ENCODE assay signal across 1 cellular context in the genomic region with DNA sequence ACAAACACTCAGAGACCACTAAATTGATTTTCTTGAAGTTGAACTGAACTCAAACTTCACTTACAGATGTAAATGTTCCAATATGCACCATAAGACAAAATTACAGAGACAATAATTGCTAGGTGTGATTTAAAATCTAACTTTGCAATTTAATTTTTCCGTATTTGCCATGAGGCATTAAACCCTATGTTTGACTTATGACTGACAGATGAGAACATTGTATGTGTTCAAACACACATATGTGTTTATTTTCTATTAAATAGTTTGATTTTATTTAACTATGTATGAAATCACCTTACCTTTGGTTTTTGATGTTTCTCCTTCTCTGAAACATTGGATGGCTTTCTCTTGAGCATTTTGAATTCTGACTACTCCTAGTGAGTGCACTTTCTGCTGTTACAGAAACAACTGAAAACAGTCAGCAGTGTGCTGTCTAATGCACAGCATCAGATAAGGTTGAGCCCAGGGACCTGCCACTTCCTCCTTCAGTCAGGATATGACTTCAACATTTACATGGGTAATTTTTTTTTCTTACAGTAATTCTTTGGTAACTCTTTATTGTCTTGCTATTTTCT.
TF ChIP-seq lines count a peak whose summit lies in the region.

A gene (minus strand): TSS at position 410 of the 575 bp plus-strand sequence. CDS start 54 bp downstream, at position 356.

TF ChIP-seq in K562, 482 proteins besides CTCF, POLR2A, EP300 and RAD21 (continued from another document and continues in another):
- TF ChIP-seq, protein P1, sequence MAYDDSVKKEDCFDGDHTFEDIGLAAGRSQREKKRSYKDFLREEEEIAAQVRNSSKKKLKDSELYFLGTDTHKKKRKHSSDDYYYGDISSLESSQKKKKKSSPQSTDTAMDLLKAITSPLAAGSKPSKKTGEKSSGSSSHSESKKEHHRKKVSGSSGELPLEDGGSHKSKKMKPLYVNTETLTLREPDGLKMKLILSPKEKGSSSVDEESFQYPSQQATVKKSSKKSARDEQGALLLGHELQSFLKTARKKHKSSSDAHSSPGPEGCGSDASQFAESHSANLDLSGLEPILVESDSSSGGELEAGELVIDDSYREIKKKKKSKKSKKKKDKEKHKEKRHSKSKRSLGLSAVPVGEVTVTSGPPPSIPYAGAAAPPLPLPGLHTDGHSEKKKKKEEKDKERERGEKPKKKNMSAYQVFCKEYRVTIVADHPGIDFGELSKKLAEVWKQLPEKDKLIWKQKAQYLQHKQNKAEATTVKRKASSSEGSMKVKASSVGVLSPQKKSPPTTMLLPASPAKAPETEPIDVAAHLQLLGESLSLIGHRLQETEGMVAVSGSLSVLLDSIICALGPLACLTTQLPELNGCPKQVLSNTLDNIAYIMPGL (CRISPR knock-in tag; IDR thresholded peaks at IDR 0.05) = no peak
- TF ChIP-seq EP400 (IDR thresholded peaks at IDR 0.05) = peak; percentile 74
- no peak for TF ChIP-seq ZNF507 (tag; conservative IDR thresholded peaks at IDR 0.05)
- peak; percentile 76 for TF ChIP-seq FOXM1 (IDR thresholded peaks at IDR 0.05; ENCODE audit: low read depth)
- TF ChIP-seq FOXM1 (CRISPR knock-in tag; IDR thresholded peaks at IDR 0.05; ENCODE audit: low read depth) = no peak
- TF ChIP-seq JUN (IDR thresholded peaks at IDR 0.05; ENCODE audit: borderline replicate concordance, low read depth, low read length) = peak; percentile 69; the same call in 1 of the 2 replicates
- TF ChIP-seq JUN (CRISPR knock-in tag; IDR thresholded peaks at IDR 0.05; ENCODE audit: borderline replicate concordance) = no peak
- TF ChIP-seq, protein P2, sequence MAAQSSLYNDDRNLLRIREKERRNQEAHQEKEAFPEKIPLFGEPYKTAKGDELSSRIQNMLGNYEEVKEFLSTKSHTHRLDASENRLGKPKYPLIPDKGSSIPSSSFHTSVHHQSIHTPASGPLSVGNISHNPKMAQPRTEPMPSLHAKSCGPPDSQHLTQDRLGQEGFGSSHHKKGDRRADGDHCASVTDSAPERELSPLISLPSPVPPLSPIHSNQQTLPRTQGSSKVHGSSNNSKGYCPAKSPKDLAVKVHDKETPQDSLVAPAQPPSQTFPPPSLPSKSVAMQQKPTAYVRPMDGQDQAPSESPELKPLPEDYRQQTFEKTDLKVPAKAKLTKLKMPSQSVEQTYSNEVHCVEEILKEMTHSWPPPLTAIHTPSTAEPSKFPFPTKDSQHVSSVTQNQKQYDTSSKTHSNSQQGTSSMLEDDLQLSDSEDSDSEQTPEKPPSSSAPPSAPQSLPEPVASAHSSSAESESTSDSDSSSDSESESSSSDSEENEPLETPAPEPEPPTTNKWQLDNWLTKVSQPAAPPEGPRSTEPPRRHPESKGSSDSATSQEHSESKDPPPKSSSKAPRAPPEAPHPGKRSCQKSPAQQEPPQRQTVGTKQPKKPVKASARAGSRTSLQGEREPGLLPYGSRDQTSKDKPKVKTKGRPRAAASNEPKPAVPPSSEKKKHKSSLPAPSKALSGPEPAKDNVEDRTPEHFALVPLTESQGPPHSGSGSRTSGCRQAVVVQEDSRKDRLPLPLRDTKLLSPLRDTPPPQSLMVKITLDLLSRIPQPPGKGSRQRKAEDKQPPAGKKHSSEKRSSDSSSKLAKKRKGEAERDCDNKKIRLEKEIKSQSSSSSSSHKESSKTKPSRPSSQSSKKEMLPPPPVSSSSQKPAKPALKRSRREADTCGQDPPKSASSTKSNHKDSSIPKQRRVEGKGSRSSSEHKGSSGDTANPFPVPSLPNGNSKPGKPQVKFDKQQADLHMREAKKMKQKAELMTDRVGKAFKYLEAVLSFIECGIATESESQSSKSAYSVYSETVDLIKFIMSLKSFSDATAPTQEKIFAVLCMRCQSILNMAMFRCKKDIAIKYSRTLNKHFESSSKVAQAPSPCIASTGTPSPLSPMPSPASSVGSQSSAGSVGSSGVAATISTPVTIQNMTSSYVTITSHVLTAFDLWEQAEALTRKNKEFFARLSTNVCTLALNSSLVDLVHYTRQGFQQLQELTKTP (IDR thresholded peaks at IDR 0.05; ENCODE audit: low read depth in 1 of 2, partially characterized antibody in 2 of 2) = peak; percentile 84 to 95
- TF ChIP-seq MCM3 (IDR thresholded peaks at IDR 0.05) = no peak
- TF ChIP-seq GATAD2B (IDR thresholded peaks at IDR 0.05; ENCODE audit: borderline replicate concordance) = peak; percentile 64; the same call in 1 of the 2 replicates
- TF ChIP-seq POLR2B (IDR thresholded peaks at IDR 0.05; ENCODE audit: low read depth, partially characterized antibody) = peak; percentile 94
- TF ChIP-seq TAF7 (tag; IDR thresholded peaks at IDR 0.05) = peak; percentile 88
- TF ChIP-seq TBL1XR1 (IDR thresholded peaks at IDR 0.05; ENCODE audit: low read length in 2 of 2) = peak in 1 of 2 experiments; percentile 61; a peak in 1 of 4 replicates
- TF ChIP-seq MEIS2 (IDR thresholded peaks at IDR 0.05; ENCODE audit: partially characterized antibody) = peak; percentile 59
- TF ChIP-seq FOXA1 (IDR thresholded peaks at IDR 0.05; ENCODE audit: borderline replicate concordance) = no peak
- peak; percentile 43; the same call in 1 of the 2 replicates for TF ChIP-seq POLR2G (IDR thresholded peaks at IDR 0.05; ENCODE audit: low read depth, low read length)
- TF ChIP-seq, protein P3, sequence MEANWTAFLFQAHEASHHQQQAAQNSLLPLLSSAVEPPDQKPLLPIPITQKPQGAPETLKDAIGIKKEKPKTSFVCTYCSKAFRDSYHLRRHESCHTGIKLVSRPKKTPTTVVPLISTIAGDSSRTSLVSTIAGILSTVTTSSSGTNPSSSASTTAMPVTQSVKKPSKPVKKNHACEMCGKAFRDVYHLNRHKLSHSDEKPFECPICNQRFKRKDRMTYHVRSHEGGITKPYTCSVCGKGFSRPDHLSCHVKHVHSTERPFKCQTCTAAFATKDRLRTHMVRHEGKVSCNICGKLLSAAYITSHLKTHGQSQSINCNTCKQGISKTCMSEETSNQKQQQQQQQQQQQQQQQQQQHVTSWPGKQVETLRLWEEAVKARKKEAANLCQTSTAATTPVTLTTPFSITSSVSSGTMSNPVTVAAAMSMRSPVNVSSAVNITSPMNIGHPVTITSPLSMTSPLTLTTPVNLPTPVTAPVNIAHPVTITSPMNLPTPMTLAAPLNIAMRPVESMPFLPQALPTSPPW (CRISPR knock-in tag; IDR thresholded peaks at IDR 0.05) = peak; percentile 12; the same call in 1 of the 2 replicates
- peak; percentile 72; the same call in 1 of the 2 replicates for TF ChIP-seq ZBED1 (IDR thresholded peaks at IDR 0.05)
- TF ChIP-seq, protein P4, sequence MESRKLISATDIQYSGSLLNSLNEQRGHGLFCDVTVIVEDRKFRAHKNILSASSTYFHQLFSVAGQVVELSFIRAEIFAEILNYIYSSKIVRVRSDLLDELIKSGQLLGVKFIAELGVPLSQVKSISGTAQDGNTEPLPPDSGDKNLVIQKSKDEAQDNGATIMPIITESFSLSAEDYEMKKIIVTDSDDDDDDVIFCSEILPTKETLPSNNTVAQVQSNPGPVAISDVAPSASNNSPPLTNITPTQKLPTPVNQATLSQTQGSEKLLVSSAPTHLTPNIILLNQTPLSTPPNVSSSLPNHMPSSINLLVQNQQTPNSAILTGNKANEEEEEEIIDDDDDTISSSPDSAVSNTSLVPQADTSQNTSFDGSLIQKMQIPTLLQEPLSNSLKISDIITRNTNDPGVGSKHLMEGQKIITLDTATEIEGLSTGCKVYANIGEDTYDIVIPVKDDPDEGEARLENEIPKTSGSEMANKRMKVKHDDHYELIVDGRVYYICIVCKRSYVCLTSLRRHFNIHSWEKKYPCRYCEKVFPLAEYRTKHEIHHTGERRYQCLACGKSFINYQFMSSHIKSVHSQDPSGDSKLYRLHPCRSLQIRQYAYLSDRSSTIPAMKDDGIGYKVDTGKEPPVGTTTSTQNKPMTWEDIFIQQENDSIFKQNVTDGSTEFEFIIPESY (CRISPR knock-in tag; IDR thresholded peaks at IDR 0.05) = 0 out of 2 replicates have a peak, but pooled peaks have one; percentile 11
- peak; percentile 99 for TF ChIP-seq SPI1 (IDR thresholded peaks at IDR 0.05; ENCODE audit: borderline replicate concordance, low read depth, low read length)
- TF ChIP-seq POLR2AphosphoS2 (IDR thresholded peaks at IDR 0.05; ENCODE audit: low read length) = peak; percentile 79; the same call in 1 of the 2 replicates
- TF ChIP-seq ZNF174 (CRISPR knock-in tag; IDR thresholded peaks at IDR 0.05) = no peak
- TF ChIP-seq SIN3A (IDR thresholded peaks at IDR 0.05; ENCODE audit: borderline replicate concordance in 2 of 2, control insufficient read depth in 1 of 2, low read depth in 2 of 2, low read length in 2 of 2) = peak; percentile 44 to 68; a peak in 2 of 4 replicates
- TF ChIP-seq PHTF2 (CRISPR knock-in tag; IDR thresholded peaks at IDR 0.05) = peak; percentile 77; the same call in 1 of the 2 replicates
- TF ChIP-seq, protein P5, sequence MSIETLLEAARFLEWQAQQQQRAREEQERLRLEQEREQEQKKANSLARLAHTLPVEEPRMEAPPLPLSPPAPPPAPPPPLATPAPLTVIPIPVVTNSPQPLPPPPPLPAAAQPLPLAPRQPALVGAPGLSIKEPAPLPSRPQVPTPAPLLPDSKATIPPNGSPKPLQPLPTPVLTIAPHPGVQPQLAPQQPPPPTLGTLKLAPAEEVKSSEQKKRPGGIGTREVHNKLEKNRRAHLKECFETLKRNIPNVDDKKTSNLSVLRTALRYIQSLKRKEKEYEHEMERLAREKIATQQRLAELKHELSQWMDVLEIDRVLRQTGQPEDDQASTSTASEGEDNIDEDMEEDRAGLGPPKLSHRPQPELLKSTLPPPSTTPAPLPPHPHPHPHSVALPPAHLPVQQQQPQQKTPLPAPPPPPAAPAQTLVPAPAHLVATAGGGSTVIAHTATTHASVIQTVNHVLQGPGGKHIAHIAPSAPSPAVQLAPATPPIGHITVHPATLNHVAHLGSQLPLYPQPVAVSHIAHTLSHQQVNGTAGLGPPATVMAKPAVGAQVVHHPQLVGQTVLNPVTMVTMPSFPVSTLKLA (conservative IDR thresholded peaks at IDR 0.05) = peak in 1 of 2 experiments; percentile 81; a peak in 3 of 4 replicates
- no peak for TF ChIP-seq KLF6 (CRISPR knock-in tag; IDR thresholded peaks at IDR 0.05; ENCODE audit: borderline replicate concordance)
- TF ChIP-seq, protein P6, sequence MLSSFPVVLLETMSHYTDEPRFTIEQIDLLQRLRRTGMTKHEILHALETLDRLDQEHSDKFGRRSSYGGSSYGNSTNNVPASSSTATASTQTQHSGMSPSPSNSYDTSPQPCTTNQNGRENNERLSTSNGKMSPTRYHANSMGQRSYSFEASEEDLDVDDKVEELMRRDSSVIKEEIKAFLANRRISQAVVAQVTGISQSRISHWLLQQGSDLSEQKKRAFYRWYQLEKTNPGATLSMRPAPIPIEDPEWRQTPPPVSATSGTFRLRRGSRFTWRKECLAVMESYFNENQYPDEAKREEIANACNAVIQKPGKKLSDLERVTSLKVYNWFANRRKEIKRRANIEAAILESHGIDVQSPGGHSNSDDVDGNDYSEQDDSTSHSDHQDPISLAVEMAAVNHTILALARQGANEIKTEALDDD (IDR thresholded peaks at IDR 0.05) = peak; percentile 68; the same call in 1 of the 2 replicates
- TF ChIP-seq, protein P7, sequence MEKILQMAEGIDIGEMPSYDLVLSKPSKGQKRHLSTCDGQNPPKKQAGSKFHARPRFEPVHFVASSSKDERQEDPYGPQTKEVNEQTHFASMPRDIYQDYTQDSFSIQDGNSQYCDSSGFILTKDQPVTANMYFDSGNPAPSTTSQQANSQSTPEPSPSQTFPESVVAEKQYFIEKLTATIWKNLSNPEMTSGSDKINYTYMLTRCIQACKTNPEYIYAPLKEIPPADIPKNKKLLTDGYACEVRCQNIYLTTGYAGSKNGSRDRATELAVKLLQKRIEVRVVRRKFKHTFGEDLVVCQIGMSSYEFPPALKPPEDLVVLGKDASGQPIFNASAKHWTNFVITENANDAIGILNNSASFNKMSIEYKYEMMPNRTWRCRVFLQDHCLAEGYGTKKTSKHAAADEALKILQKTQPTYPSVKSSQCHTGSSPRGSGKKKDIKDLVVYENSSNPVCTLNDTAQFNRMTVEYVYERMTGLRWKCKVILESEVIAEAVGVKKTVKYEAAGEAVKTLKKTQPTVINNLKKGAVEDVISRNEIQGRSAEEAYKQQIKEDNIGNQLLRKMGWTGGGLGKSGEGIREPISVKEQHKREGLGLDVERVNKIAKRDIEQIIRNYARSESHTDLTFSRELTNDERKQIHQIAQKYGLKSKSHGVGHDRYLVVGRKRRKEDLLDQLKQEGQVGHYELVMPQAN (IDR thresholded peaks at IDR 0.05; ENCODE audit: borderline replicate concordance) = 0 out of 2 replicates have a peak, but pooled peaks have one; percentile 14
- peak; percentile 78 for TF ChIP-seq ELF1 (tag; IDR thresholded peaks at IDR 0.05)
- TF ChIP-seq ZNF77 (CRISPR knock-in tag; IDR thresholded peaks at IDR 0.05) = no peak
- peak; percentile 71 for TF ChIP-seq PML (IDR thresholded peaks at IDR 0.05; ENCODE audit: low read length)
- TF ChIP-seq, protein P8, sequence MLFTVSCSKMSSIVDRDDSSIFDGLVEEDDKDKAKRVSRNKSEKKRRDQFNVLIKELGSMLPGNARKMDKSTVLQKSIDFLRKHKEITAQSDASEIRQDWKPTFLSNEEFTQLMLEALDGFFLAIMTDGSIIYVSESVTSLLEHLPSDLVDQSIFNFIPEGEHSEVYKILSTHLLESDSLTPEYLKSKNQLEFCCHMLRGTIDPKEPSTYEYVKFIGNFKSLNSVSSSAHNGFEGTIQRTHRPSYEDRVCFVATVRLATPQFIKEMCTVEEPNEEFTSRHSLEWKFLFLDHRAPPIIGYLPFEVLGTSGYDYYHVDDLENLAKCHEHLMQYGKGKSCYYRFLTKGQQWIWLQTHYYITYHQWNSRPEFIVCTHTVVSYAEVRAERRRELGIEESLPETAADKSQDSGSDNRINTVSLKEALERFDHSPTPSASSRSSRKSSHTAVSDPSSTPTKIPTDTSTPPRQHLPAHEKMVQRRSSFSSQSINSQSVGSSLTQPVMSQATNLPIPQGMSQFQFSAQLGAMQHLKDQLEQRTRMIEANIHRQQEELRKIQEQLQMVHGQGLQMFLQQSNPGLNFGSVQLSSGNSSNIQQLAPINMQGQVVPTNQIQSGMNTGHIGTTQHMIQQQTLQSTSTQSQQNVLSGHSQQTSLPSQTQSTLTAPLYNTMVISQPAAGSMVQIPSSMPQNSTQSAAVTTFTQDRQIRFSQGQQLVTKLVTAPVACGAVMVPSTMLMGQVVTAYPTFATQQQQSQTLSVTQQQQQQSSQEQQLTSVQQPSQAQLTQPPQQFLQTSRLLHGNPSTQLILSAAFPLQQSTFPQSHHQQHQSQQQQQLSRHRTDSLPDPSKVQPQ (CRISPR knock-in tag; IDR thresholded peaks at IDR 0.05; ENCODE audit: borderline replicate concordance) = no peak
- TF ChIP-seq POLR2AphosphoS5 (IDR thresholded peaks at IDR 0.05; ENCODE audit: control insufficient read depth, insufficient read depth, low read depth, low read length) = peak; percentile 93
- TF ChIP-seq RBM25 (IDR thresholded peaks at IDR 0.05; ENCODE audit: low read depth, low read length, severe bottlenecking) = no peak
- TF ChIP-seq MYBL2 (IDR thresholded peaks at IDR 0.05; ENCODE audit: low read depth) = peak; percentile 89
- no peak for TF ChIP-seq MYBL2 (CRISPR knock-in tag; IDR thresholded peaks at IDR 0.05; ENCODE audit: borderline replicate concordance)
- peak; percentile 75 for TF ChIP-seq NFE2 (IDR thresholded peaks at IDR 0.05; ENCODE audit: low read depth)
- TF ChIP-seq GTF2F1 (IDR thresholded peaks at IDR 0.05; ENCODE audit: low read depth, low read length) = peak; percentile 94; the same call in 1 of the 2 replicates
